3 cellular contexts compared by ENCODE assay signal in the genomic region with DNA sequence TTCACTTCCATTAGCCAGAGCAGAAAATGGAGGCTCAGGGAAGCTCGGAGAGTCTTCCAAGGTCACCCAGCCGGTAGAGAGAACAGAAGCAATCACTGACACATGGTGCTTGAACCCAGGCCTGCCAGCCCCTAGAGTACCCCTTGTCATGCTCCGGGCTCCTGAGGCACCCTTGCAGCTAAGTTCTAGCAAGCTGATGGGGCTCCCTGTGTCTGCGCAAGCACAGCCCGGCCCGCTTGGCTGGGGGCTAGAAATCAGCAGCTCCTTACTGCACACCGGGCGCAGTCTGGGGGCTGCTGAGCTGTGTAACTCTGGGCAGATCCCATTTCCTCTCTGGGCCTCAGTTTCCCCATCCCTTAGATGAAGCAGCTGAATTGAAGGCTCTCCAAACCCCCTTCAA.
"Had no signal": no experiment of that assay in that cellular context is flagged by ENCODE, and none has a peak within 500 bp of the region (broad histone marks: within the 10 kb centered on the region; RNA-seq: fewer than 3 reads in every experiment).

No MANE protein-coding gene starts in this region.

- ATAC-seq: GM12878 had no signal

- H3K4me3 ChIP-seq: GM12878 had no signal

- DNase-seq: GDM1, GF-D8 had no signal
